In genomic region chr6:142756215-142756630, GRCh38 we compare ENCODE assay signal across 12 cellular contexts.
A peak's percentile ranks its signal among the peaks of the same experiment; 100 is the strongest.
DNase-seq lines count a peak whose midpoint lies in the region; ATAC-seq, FAIRE-seq and TF ChIP-seq lines count a peak whose summit lies in the region.
"Had no signal": no experiment of that assay in that cellular context is flagged by ENCODE, and none has a peak within 500 bp of the region (broad histone marks: within the 10 kb centered on the region; RNA-seq: fewer than 3 reads in every experiment).

No MANE protein-coding gene starts in this region.

- no peaks in the 10 kb centered on the region for H3K27me3 Mint-ChIP-seq in memory B cell

- no peak overlapping the region for H3K4me2 ChIP-seq in GM12878 (ENCODE audit: control insufficient read depth, insufficient read depth)

- DNase-seq in Daoy (ENCODE audit: low read depth) (peak; percentile 58), LoVo (ENCODE audit: low spot score) (peak; percentile 72), GM12878 (ENCODE audit: low read depth, low spot score) (no peak), memory B cell (ENCODE audit: low spot score in 2 of 2) (no peak), suprapubic skin (ENCODE audit: low spot score in 2 of 2) (no peak), NAMALWA (ENCODE audit: low spot score) (no peak), NCI-H1694 (lab: John Stamatoyannopoulos, UW) (no peak)
- DNase-seq: head of caudate nucleus; KG1; stimulated activated naive CD4-positive, alpha-beta T cell had no signal

- no peak overlapping the region for H2AFZ ChIP-seq in GM12878 (ENCODE audit: control insufficient read depth, low read depth, low read length)

- H3K9ac ChIP-seq in GM12878 (ENCODE audit: control insufficient read depth, insufficient read depth, low read length) = no peak overlapping the region

- H3K4me3 ChIP-seq in GM12878 = no peak overlapping the region
- H3K4me3 ChIP-seq in suprapubic skin = no peak overlapping the region

- intact Hi-C loops in GM12878 (cut with micrococcal nuclease; ENCODE audit: unreplicated experiment) = no loop called here

- ATAC-seq in GM12878 (peak; percentile 54), memory B cell (ENCODE audit: low read depth) (no peak), HG02938 (IDR thresholded peaks at IDR 0.05; ENCODE audit: unreplicated experiment) (no peak)

- H3K4me1 ChIP-seq in GM12878 (ENCODE audit: control insufficient read depth, insufficient read depth, low read length) (no peaks in the 10 kb centered on the region), suprapubic skin (no peaks in the 10 kb centered on the region)

- in situ Hi-C loops in GM12878 (cut with MboI) = no loop called here

- 92% methylated on average over 2 of the region's 2 CpGs for WGBS in GM12878 (ENCODE audit: insufficient coverage, insufficient replicate concordance, low lambda C conversion rate, missing lambda C conversion rate)
- 54% methylated on average over 2 of the region's 2 CpGs for WGBS in suprapubic skin

- H3K4me3 Mint-ChIP-seq in memory B cell = no peak overlapping the region
- H3K4me3 Mint-ChIP-seq: activated T-helper 1 cell treated with anti-CD3 and anti-CD28 coated beads, Interleukin-12 subunit alpha, Interleukin-12 subunit beta, Interleukin-2, Interleukin-4 antibody, amounts not matched to agents 30 ng/mL and 10 ng/mL and 1 ng/mL, durations not matched to agents 14 hours and 24 hours and 36 hours had no signal

- H3K9me3 Mint-ChIP-seq in memory B cell = no peaks in the 10 kb centered on the region
- H3K9me3 Mint-ChIP-seq: activated T-helper 1 cell treated with anti-CD3 and anti-CD28 coated beads, Interleukin-12 subunit alpha, Interleukin-12 subunit beta, Interleukin-2, Interleukin-4 antibody, amounts not matched to agents 30 ng/mL and 10 ng/mL and 1 ng/mL, durations not matched to agents 14 hours and 24 hours and 36 hours had no signal

- H3K36me3 ChIP-seq in GM12878 (ENCODE audit: control insufficient read depth in 2 of 2, insufficient read depth in 2 of 2, low read length in 1 of 2) (peaks cover 21 to 28% of the 10 kb centered on the region in 2 experiments), suprapubic skin (peaks cover 56% of the 10 kb centered on the region)

- no peaks in the 10 kb centered on the region for H3K27me3 ChIP-seq in GM12878 (replicated peaks in 1 of 2; ENCODE audit: control insufficient read depth in 2 of 2, insufficient read depth in 2 of 2, low read length in 1 of 2)
- no peaks in the 10 kb centered on the region for H3K27me3 ChIP-seq in suprapubic skin

- peak overlapping the region; percentile 78 for H3K27ac Mint-ChIP-seq in memory B cell
- H3K27ac Mint-ChIP-seq: activated T-helper 1 cell treated with anti-CD3 and anti-CD28 coated beads, Interleukin-12 subunit alpha, Interleukin-12 subunit beta, Interleukin-2, Interleukin-4 antibody, amounts not matched to agents 30 ng/mL and 10 ng/mL and 1 ng/mL, durations not matched to agents 14 hours and 24 hours and 36 hours had no signal

- H3K27ac ChIP-seq in GM12878 (ENCODE audit: control insufficient read depth, insufficient read depth) (no peak overlapping the region), suprapubic skin (no peak overlapping the region)

- BruUV-seq in GM12878 (replicated peaks; lab: Mats Ljungman, UMichigan) = no TSS peak

- H3K79me2 ChIP-seq in GM12878 (ENCODE audit: control insufficient read depth, insufficient read depth, low read length) = no peaks in the 10 kb centered on the region

- no peaks in the 10 kb centered on the region for H3K9me3 ChIP-seq in GM12878 (replicated peaks; ENCODE audit: control insufficient read depth, insufficient read depth, low read length)
- no peaks in the 10 kb centered on the region for H3K9me3 ChIP-seq in suprapubic skin

- TF ChIP-seq POLR2A in GM12878 (IDR thresholded peaks at IDR 0.05; ENCODE audit: low read depth, low read length) (no peak), suprapubic skin (IDR thresholded peaks at IDR 0.05) (no peak)

- RAD21 ChIA-PET in GM12878 (lab: Charles Lee; ENCODE audit: unreplicated experiment) = no interaction called here

- CTCF ChIA-PET in GM12878 (lab: Yijun Ruan, JAX) = interaction anchor here (0.7 to 1.0 kb wide), 2 partner anchors 9 to 32 kb away, joined by 3 read pairs; no protein-coding TSS in a partner anchor

- no peaks in the 10 kb centered on the region for H4K20me1 ChIP-seq in GM12878 (ENCODE audit: control insufficient read depth, insufficient read depth)

- TF ChIP-seq CTCF in GM12878 (IDR thresholded peaks at IDR 0.05 in 2 of 3, conservative IDR thresholded peaks at IDR 0.05 in 1 of 3; ENCODE audit: control insufficient read depth in 2 of 3, extremely low read depth in 1 of 3, insufficient read depth in 1 of 3, low read depth in 3 of 3, low read length in 3 of 3) (no peak), suprapubic skin (IDR thresholded peaks at IDR 0.05) (no peak)

- SMC1A ChIA-PET in GM12878 (lab: Charles Lee; ENCODE audit: uncharacterized antibody, unreplicated experiment) = interaction anchor here (2.0 kb wide), 1 partner anchor 9 kb away, joined by 7 read pairs; no protein-coding TSS in a partner anchor

- FAIRE-seq in GM12878 (lab: Jason Lieb, UNC) = no peak

- H3K4me1 Mint-ChIP-seq in memory B cell = peaks cover 6% of the 10 kb centered on the region

- TF ChIP-seq EP300 in GM12878 (IDR thresholded peaks at IDR 0.05; ENCODE audit: borderline replicate concordance in 1 of 2, control insufficient read depth in 1 of 2, low read depth in 2 of 2, low read length in 2 of 2) (no peak), suprapubic skin (IDR thresholded peaks at IDR 0.05) (no peak)

- TF ChIP-seq RAD21 in GM12878 (IDR thresholded peaks at IDR 0.05; ENCODE audit: insufficient read depth, low read depth, low read length) = no peak

- peaks cover 46% of the 10 kb centered on the region for H3K36me3 Mint-ChIP-seq in memory B cell

- POLR2A ChIA-PET in GM12878 (lab: Charles Lee) = no interaction called here

TF ChIP-seq in GM12878, 131 proteins besides CTCF, POLR2A, EP300 and RAD21 (continues in another document):
- no peak for TF ChIP-seq DPF2 (IDR thresholded peaks at IDR 0.05)
- no peak for TF ChIP-seq YY1 (IDR thresholded peaks at IDR 0.05; ENCODE audit: low read depth, low read length)
- no peak for TF ChIP-seq PRDM15 (CRISPR knock-in tag; IDR thresholded peaks at IDR 0.05)
- TF ChIP-seq ESRRA (IDR thresholded peaks at IDR 0.05; ENCODE audit: low read length) = no peak
- TF ChIP-seq KDM1A (IDR thresholded peaks at IDR 0.05; ENCODE audit: borderline replicate concordance) = no peak
- no peak for TF ChIP-seq POU2F2 (IDR thresholded peaks at IDR 0.05; ENCODE audit: borderline replicate concordance, low read depth, low read length)
- no peak for TF ChIP-seq TBL1XR1 (IDR thresholded peaks at IDR 0.05; ENCODE audit: low read depth, low read length)
- no peak for TF ChIP-seq EED (IDR thresholded peaks at IDR 0.05; ENCODE audit: low read depth)
- TF ChIP-seq IRF4 (IDR thresholded peaks at IDR 0.05; ENCODE audit: low read depth, low read length) = no peak

Comparison
In these comparisons a context has a peak if more than half of its experiments do, and no peak if none do; other contexts are left out.
1. DNase-seq: peak in Daoy (single experiment) and LoVo (single experiment); none in GM12878 (single experiment), memory B cell (0 of 2), suprapubic skin (0 of 2), NAMALWA (single experiment) and NCI-H1694 (single experiment).